ENCODE assay signal across 13 cellular contexts in genomic region chr19:11260996-11261395, GRCh38. TPM values are rescaled to one million over a fixed set of nuclear protein-coding genes. Genes with fewer than 3 reads are reported as not detected.
DNase-seq lines count a peak whose midpoint lies in the region; ATAC-seq and TF ChIP-seq lines count a peak whose summit lies in the region.
"Had no signal": no experiment of that assay in that cellular context is flagged by ENCODE, and none has a peak within 500 bp of the region (broad histone marks: within the 10 kb centered on the region; RNA-seq: fewer than 3 reads in every experiment).

No MANE protein-coding gene starts in this region.

- no peak for TF ChIP-seq CTCF in foreskin fibroblast (IDR thresholded peaks at IDR 0.05; ENCODE audit: low read depth, low read length)

- in situ Hi-C loops in HAP-1 (cut with MboI; ENCODE audit: low sequenced_read_pairs), result no loop called here
- in situ Hi-C loops in ACHN (cut with HindIII; ENCODE audit: low pct_ligation_motif_present, low pct_unique_long_range_greater_than_20kb, low sequenced_read_pairs), result no loop called here

- H3K4me3 ChIP-seq in HAP-1 (peak overlapping the region; percentile 52; the same call in 1 of the 2 replicates), iPS-18c (ENCODE audit: insufficient read depth, low read depth, low read length) (peak overlapping the region; percentile 81; the same call in 1 of the 2 replicates), foreskin fibroblast (ENCODE audit: low read depth in 1 of 2, low read length in 2 of 2) (peak overlapping the region in 1 of 2 donors; percentile 74)

- H3K27ac Mint-ChIP-seq in activated CD4-positive, alpha-beta memory T cell treated with anti-CD3 and anti-CD28 coated beads for 36 hours, result no peak overlapping the region
- no peak overlapping the region for H3K27ac Mint-ChIP-seq in stimulated activated naive B cell treated with anti-CD40 and anti-IgM and Interleukin-4, amounts not matched to agents 10 μg/mL and 1 μg/mL and 100 μg/mL, for 72 hours

- no peak for DNase-seq in HAP-1 (ENCODE audit: low spot score in 2 of 2)
- DNase-seq in activated CD4-positive, alpha-beta memory T cell treated with anti-CD3 and anti-CD28 coated beads for 36 hours, result no peak
- no peak for DNase-seq in stimulated activated naive B cell treated with anti-CD40 and anti-IgM and Interleukin-4, amounts not matched to agents 10 μg/mL and 1 μg/mL and 100 μg/mL, for 72 hours
- no peak for DNase-seq in ACHN
- DNase-seq in foreskin fibroblast, result no peak
- DNase-seq: activated CD4-positive, alpha-beta T cell treated with anti-CD3 and anti-CD28 coated beads, Interleukin-2, amount 50 U/mL, for 4 hours; caudate nucleus; EL; NCI-H2081; SHP77 treated with DMSO at 0.1 percent for 48 hours had no signal

- H3K9me3 ChIP-seq in HAP-1 (no peaks in the 10 kb centered on the region), iPS-18c (ENCODE audit: control insufficient read depth, insufficient read depth, low read length) (no peaks in the 10 kb centered on the region)

- H3K4me1 Mint-ChIP-seq in activated CD4-positive, alpha-beta memory T cell treated with anti-CD3 and anti-CD28 coated beads for 36 hours (ENCODE audit: low read depth), result no peaks in the 10 kb centered on the region
- H3K4me1 Mint-ChIP-seq in stimulated activated naive B cell treated with anti-CD40 and anti-IgM and Interleukin-4, amounts not matched to agents 10 μg/mL and 1 μg/mL and 100 μg/mL, for 72 hours, result peaks cover 3 to 8% of the 10 kb centered on the region in 2 donors

- CTCF ChIA-PET in activated CD4-positive, alpha-beta memory T cell treated with anti-CD3 and anti-CD28 coated beads for 36 hours (lab: Charles Lee), result no interaction called here

- H3K36me3 ChIP-seq in HAP-1 (replicated peaks), result no peaks in the 10 kb centered on the region

- H3K9me3 Mint-ChIP-seq in activated CD4-positive, alpha-beta memory T cell treated with anti-CD3 and anti-CD28 coated beads for 36 hours, result no peaks in the 10 kb centered on the region
- no peaks in the 10 kb centered on the region for H3K9me3 Mint-ChIP-seq in stimulated activated naive B cell treated with anti-CD40 and anti-IgM and Interleukin-4, amounts not matched to agents 10 μg/mL and 1 μg/mL and 100 μg/mL, for 72 hours

- POLR2A ChIA-PET in activated CD4-positive, alpha-beta memory T cell treated with anti-CD3 and anti-CD28 coated beads for 36 hours (lab: Charles Lee), result no interaction called here

- no peak for ATAC-seq in stimulated activated naive B cell treated with anti-CD40 and anti-IgM and Interleukin-4, amounts not matched to agents 10 μg/mL and 1 μg/mL and 100 μg/mL, for 72 hours (replicated peaks)
- no peak for ATAC-seq in GM18502 (IDR thresholded peaks at IDR 0.05; ENCODE audit: poor library complexity, unreplicated experiment)

- H3K4me1 ChIP-seq in HAP-1, result no peaks in the 10 kb centered on the region; the same call in 1 of the 2 replicates

- peaks cover 34% of the 10 kb centered on the region for H3K27me3 Mint-ChIP-seq in activated CD4-positive, alpha-beta memory T cell treated with anti-CD3 and anti-CD28 coated beads for 36 hours
- peaks cover 37 to 61% of the 10 kb centered on the region in 2 donors for H3K27me3 Mint-ChIP-seq in stimulated activated naive B cell treated with anti-CD40 and anti-IgM and Interleukin-4, amounts not matched to agents 10 μg/mL and 1 μg/mL and 100 μg/mL, for 72 hours

- intact Hi-C loops in activated CD4-positive, alpha-beta memory T cell treated with anti-CD3 and anti-CD28 coated beads for 36 hours (cut with micrococcal nuclease), result loop anchor here (10.0 kb wide), 1 partner anchor 54 kb away; no protein-coding TSS in a partner anchor

- H3K27me3 ChIP-seq in HAP-1 (ENCODE audit: low read depth), result no peaks in the 10 kb centered on the region

- H3K36me3 Mint-ChIP-seq in activated CD4-positive, alpha-beta memory T cell treated with anti-CD3 and anti-CD28 coated beads for 36 hours, result no peaks in the 10 kb centered on the region
- H3K36me3 Mint-ChIP-seq in stimulated activated naive B cell treated with anti-CD40 and anti-IgM and Interleukin-4, amounts not matched to agents 10 μg/mL and 1 μg/mL and 100 μg/mL, for 72 hours, result no peaks in the 10 kb centered on the region

- peak overlapping the region; percentile 48 for H3K4me3 Mint-ChIP-seq in activated CD4-positive, alpha-beta memory T cell treated with anti-CD3 and anti-CD28 coated beads for 36 hours
- H3K4me3 Mint-ChIP-seq in stimulated activated naive B cell treated with anti-CD40 and anti-IgM and Interleukin-4, amounts not matched to agents 10 μg/mL and 1 μg/mL and 100 μg/mL, for 72 hours, result peak overlapping the region; percentile 1 to 47

RNA-seq across cellular contexts. Expression of gene DOCK6, which starts 1.3 kb away (rescaled TPM):
- 1 to 10 TPM; 5.8 to 5.9 TPM for total RNA-seq in activated CD4-positive, alpha-beta memory T cell treated with anti-CD3 and anti-CD28 coated beads for 36 hours

RNA-seq across cellular contexts. Expression of gene ANGPTL8, which starts 21.6 kb away (rescaled TPM):
- total RNA-seq in activated CD4-positive, alpha-beta memory T cell treated with anti-CD3 and anti-CD28 coated beads for 36 hours, result not detected
- total RNA-seq: myocyte had no signal

RNA-seq across cellular contexts. Expression of gene TSPAN16, which starts 35.0 kb away (rescaled TPM):
- total RNA-seq in activated CD4-positive, alpha-beta memory T cell treated with anti-CD3 and anti-CD28 coated beads for 36 hours, result not detected
- total RNA-seq: myocyte had no signal
